ENCODE assay signal across 1 cellular context in genomic region chr7:32204361-32205018, GRCh38.
TF ChIP-seq lines count a peak whose summit lies in the region.

No MANE protein-coding gene starts in this region.

TF ChIP-seq in IMR-90, 13 proteins besides CTCF, POLR2A, EP300 and RAD21 (continued from another document):
- TF ChIP-seq ELK1 (IDR thresholded peaks at IDR 0.05; ENCODE audit: borderline replicate concordance, low read depth, low read length) = no peak
